In the genomic region with DNA sequence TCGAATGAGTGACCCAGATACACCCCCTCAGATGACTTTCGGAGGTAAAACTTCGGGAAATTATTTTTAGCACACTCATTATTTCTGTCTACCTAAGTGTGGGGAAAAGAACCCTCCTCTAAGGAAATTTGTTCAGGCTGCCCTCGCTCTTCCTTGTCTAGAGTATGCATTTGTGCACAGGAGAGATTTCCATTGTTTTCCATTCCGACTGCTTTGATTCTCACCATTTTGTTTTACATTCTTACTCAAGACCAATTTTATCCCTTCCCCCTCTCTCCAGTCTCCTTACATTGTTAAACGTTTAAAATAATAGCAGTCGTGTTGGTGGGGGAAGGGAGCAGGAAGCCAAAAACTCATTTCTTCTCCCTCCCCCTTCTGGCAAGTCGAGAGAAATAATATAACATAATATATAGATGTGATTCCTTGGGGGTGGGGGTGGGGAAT, we compare ENCODE assay signal across 8 cellular contexts. TPM values are rescaled to one million over a fixed set of nuclear protein-coding genes. Genes with fewer than 3 reads are reported as not detected.
DNase-seq lines count a peak whose midpoint lies in the region; ATAC-seq and TF ChIP-seq lines count a peak whose summit lies in the region.

No MANE protein-coding gene starts in this region.

- H3K36me3 ChIP-seq in SJCRH30, result peaks cover 26% of the 10 kb centered on the region
- peaks cover 9% of the 10 kb centered on the region in 2 donors for H3K36me3 ChIP-seq in stomach smooth muscle (ENCODE audit: control insufficient read depth in 2 of 2, insufficient read depth in 2 of 2, low read length in 2 of 2)

- H4K91ac ChIP-seq in H9 (ENCODE audit: insufficient read length, low read depth, low read length), result no peak overlapping the region

- no peak for TF ChIP-seq CTCF in H9 (conservative IDR thresholded peaks at IDR 0.05)
- no peak for TF ChIP-seq CTCF in GM20000 (IDR thresholded peaks at IDR 0.05; ENCODE audit: extremely low read depth, missing control alignments)

- H3K27ac Mint-ChIP-seq in H9, result no peak overlapping the region

- no CpG with 5 or more reads among the region's 8 CpGs for WGBS in H9 (ENCODE audit: extremely low coverage, insufficient read length, low lambda C conversion rate)

- H2BK120ac ChIP-seq in H9 (ENCODE audit: low read depth, low read length, poor library complexity, severe bottlenecking), result no peak overlapping the region

- peak overlapping the region; percentile 73 for H3K4me3 ChIP-seq in SJCRH30
- H3K4me3 ChIP-seq in iPS-11a (ENCODE audit: low read depth, low read length), result peak overlapping the region; percentile 8
- peak overlapping the region; percentile 76 to 85 for H3K4me3 ChIP-seq in stomach smooth muscle (ENCODE audit: low read length in 2 of 2)

- H2BK15ac ChIP-seq in H9 (ENCODE audit: low read depth, low read length), result no peak overlapping the region

- H3T11ph ChIP-seq in H9 (ENCODE audit: low read length), result no peak overlapping the region

- no peaks in the 10 kb centered on the region for H3K79me2 ChIP-seq in H9 (ENCODE audit: insufficient read depth, low read length)

- H3K4ac ChIP-seq in H9 (ENCODE audit: low read depth, low read length), result no peak overlapping the region

- no peak overlapping the region for H2BK20ac ChIP-seq in H9 (ENCODE audit: low read depth, low read length, poor library complexity, severe bottlenecking)

- H3K23ac ChIP-seq in H9 (ENCODE audit: insufficient read length, low read depth, low read length), result no peak overlapping the region

- no peak overlapping the region for H3K14ac ChIP-seq in H9 (ENCODE audit: insufficient read depth, low read length)

- peaks cover 28% of the 10 kb centered on the region for H3K23me2 ChIP-seq in H9 (ENCODE audit: insufficient read length, low read depth, low read length, poor library complexity, severe bottlenecking)

- no peak overlapping the region for H3K18ac ChIP-seq in H9 (ENCODE audit: insufficient read length, low read depth, low read length)

- H3K9me3 Mint-ChIP-seq in H9, result no peaks in the 10 kb centered on the region

- no peaks in the 10 kb centered on the region for H4K20me1 ChIP-seq in H9 (ENCODE audit: control insufficient read depth, insufficient read depth, insufficient read length)

- no peaks in the 10 kb centered on the region; the same call in 1 of the 2 replicates for H3K27me3 ChIP-seq in H9 (ENCODE audit: insufficient read depth, low read length)
- no peaks in the 10 kb centered on the region for H3K27me3 ChIP-seq in SJCRH30
- H3K27me3 ChIP-seq in stomach smooth muscle (ENCODE audit: control insufficient read depth in 1 of 2, insufficient read depth in 2 of 2, low read length in 2 of 2), result no peaks in the 10 kb centered on the region

- DNase-seq in H9, result peak; percentile 13
- DNase-seq in SJCRH30, result no peak
- no peak for DNase-seq in left lobe of liver (ENCODE audit: low spot score)
- no peak for DNase-seq in GM20000 (ENCODE audit: low spot score)
- DNase-seq in hippocampal formation (lab: John Stamatoyannopoulos, UW), result no peak

- H3K9ac ChIP-seq in H9 (ENCODE audit: extremely low read depth, insufficient read length, low read length), result no peak overlapping the region
- peak overlapping the region; percentile 51 to 64 for H3K9ac ChIP-seq in stomach smooth muscle (ENCODE audit: low read length in 2 of 2)

- H3K4me1 ChIP-seq in H9 (ENCODE audit: insufficient read depth, low read length) (no peaks in the 10 kb centered on the region), SJCRH30 (peaks cover 33% of the 10 kb centered on the region), stomach smooth muscle (ENCODE audit: control insufficient read depth, insufficient read depth, low read length) (peaks cover 48% of the 10 kb centered on the region)

- ATAC-seq in left lobe of liver, result no peak
- no peak for ATAC-seq in GM21529 (IDR thresholded peaks at IDR 0.05; ENCODE audit: unreplicated experiment)

- H3K4me1 Mint-ChIP-seq in H9, result peaks cover 3 to 4% of the 10 kb centered on the region in 2 experiments

- no peaks in the 10 kb centered on the region for H3K79me1 ChIP-seq in H9 (ENCODE audit: insufficient read depth, low read depth, low read length, poor library complexity, severe bottlenecking)

- H2AK5ac ChIP-seq in H9 (ENCODE audit: insufficient read length, low read length), result no peak overlapping the region

- peak overlapping the region; percentile 82 for H3K4me2 ChIP-seq in H9 (ENCODE audit: insufficient read depth, insufficient read length, low read length)

- no peak overlapping the region for H3K56ac ChIP-seq in H9 (ENCODE audit: insufficient read length, low read depth, low read length)

- H2BK5ac ChIP-seq in H9 (ENCODE audit: insufficient read length, low read length), result no peak overlapping the region

- H4K5ac ChIP-seq in H9 (ENCODE audit: insufficient read length, low read depth, low read length), result no peak overlapping the region

- no peak overlapping the region for H3K4me3 Mint-ChIP-seq in H9

- no peak overlapping the region for H2AFZ ChIP-seq in H9 (ENCODE audit: low read length)

- no peaks in the 10 kb centered on the region; the same call in none of the 2 replicates for H3K27me3 Mint-ChIP-seq in H9 (ENCODE audit: low read depth)

- no peak overlapping the region for H2BK12ac ChIP-seq in H9 (ENCODE audit: insufficient read length, low read depth, low read length)

- no peak overlapping the region for H4K8ac ChIP-seq in H9 (replicated peaks; ENCODE audit: insufficient read length, low read depth, low read length)

- peaks cover 0 to 12% (median 0%) of the 10 kb centered on the region in 3 experiments; a peak in 3 of 7 replicates for H3K36me3 Mint-ChIP-seq in H9 (ENCODE audit: insufficient read depth in 1 of 3, low read depth in 3 of 3)

- H3K9me3 ChIP-seq in H9 (ENCODE audit: control insufficient read depth, low read depth, low read length), result no peaks in the 10 kb centered on the region
- no peaks in the 10 kb centered on the region for H3K9me3 ChIP-seq in SJCRH30 (replicated peaks)
- no peaks in the 10 kb centered on the region for H3K9me3 ChIP-seq in stomach smooth muscle (ENCODE audit: control insufficient read depth in 2 of 2, low read length in 2 of 2)

- H3K27ac ChIP-seq in H9 (ENCODE audit: insufficient read length, low read depth, low read length) (no peak overlapping the region), SJCRH30 (peak overlapping the region; percentile 99), stomach smooth muscle (ENCODE audit: low read length) (peak overlapping the region; percentile 87)

RNA-seq across cellular contexts. Expression of a gene that starts 1.5 kb away (rescaled TPM):
- 33.2 and 35.7 TPM in 2 replicates for total RNA-seq in H9 (2021)
- 101 and 109 TPM in 2 replicates for total RNA-seq in SJCRH30 (2014; rRNA removed; shearing (Covaris generic))
- 5.7 TPM for total RNA-seq in left lobe of liver

RNA-seq across cellular contexts. Expression of a gene that starts 29.0 kb away (rescaled TPM):
- total RNA-seq in H9 (2021) (1.9 and 2.5 TPM in 2 replicates), left lobe of liver (0.23 TPM)
- 6.6 and 7.1 TPM in 2 replicates for total RNA-seq in SJCRH30 (2014; rRNA removed; shearing (Covaris generic))

RNA-seq across cellular contexts. Expression of a gene that starts 29.3 kb away (rescaled TPM):
- total RNA-seq in H9 (2021), result 17.1 and 18.0 TPM in 2 replicates
- 3.5 and 5.3 TPM in 2 replicates for total RNA-seq in SJCRH30 (2014; rRNA removed; shearing (Covaris generic))
- 12.4 TPM for total RNA-seq in left lobe of liver

RNA-seq across cellular contexts. Expression of a gene that starts 29.7 kb away (rescaled TPM):
- total RNA-seq in H9 (2021) (40.0 and 50.2 TPM in 2 replicates), left lobe of liver (33.5 TPM)
- 30.4 and 45.3 TPM in 2 replicates for total RNA-seq in SJCRH30 (2014; rRNA removed; shearing (Covaris generic))

RNA-seq across cellular contexts. Expression of a gene that starts 32.2 kb away (rescaled TPM):
- 8.9 and 11.3 TPM in 2 replicates for total RNA-seq in H9 (2021)
- total RNA-seq in SJCRH30 (2014; rRNA removed; shearing (Covaris generic)), result 0.36 and 0.63 TPM in 2 replicates
- 1.3 TPM for total RNA-seq in left lobe of liver

Comparison
In these comparisons a context has a peak if more than half of its experiments do, and no peak if none do; other contexts are left out.
1. H3K4me3 ChIP-seq: peak in every context shown above with its lines; median percentile 80 in stomach smooth muscle; 73 in SJCRH30; 8 in iPS-11a.